In genomic region chr1:54474500-54475235, GRCh38 we compare ENCODE assay signal across 1 cellular context.
TF ChIP-seq lines count a peak whose summit lies in the region.

No MANE protein-coding gene starts in this region.

TF ChIP-seq in WTC11, 78 proteins besides CTCF, POLR2A, EP300 and RAD21 (continued from another document):
- no peak for TF ChIP-seq CDX4 (CRISPR knock-in tag; IDR thresholded peaks at IDR 0.05; ENCODE audit: borderline replicate concordance)
- peak; percentile 30; the same call in 1 of the 2 replicates for TF ChIP-seq SP1 (CRISPR knock-in tag; conservative IDR thresholded peaks at IDR 0.05)
- TF ChIP-seq USF1 (CRISPR knock-in tag; IDR thresholded peaks at IDR 0.05) = no peak
- TF ChIP-seq ZNF423 (CRISPR knock-in tag; IDR thresholded peaks at IDR 0.05) = peak; percentile 35; the same call in 1 of the 2 replicates
- no peak for TF ChIP-seq FOXP4 (CRISPR knock-in tag; IDR thresholded peaks at IDR 0.05)
- peak; percentile 33; the same call in 1 of the 2 replicates for TF ChIP-seq USF2 (CRISPR knock-in tag; IDR thresholded peaks at IDR 0.05)
- no peak for TF ChIP-seq FOXK1 (CRISPR knock-in tag; IDR thresholded peaks at IDR 0.05)
- no peak for TF ChIP-seq ZNF416 (CRISPR knock-in tag; IDR thresholded peaks at IDR 0.05)
- no peak for TF ChIP-seq RELA (CRISPR knock-in tag; IDR thresholded peaks at IDR 0.05; ENCODE audit: borderline replicate concordance)
- peak; percentile 37; the same call in 1 of the 2 replicates for TF ChIP-seq E2F5 (CRISPR knock-in tag; IDR thresholded peaks at IDR 0.05)
- TF ChIP-seq NR1H2 (CRISPR knock-in tag; IDR thresholded peaks at IDR 0.05) = no peak
- no peak for TF ChIP-seq ARID4B (CRISPR knock-in tag; IDR thresholded peaks at IDR 0.05; ENCODE audit: borderline replicate concordance)
- 0 out of 2 replicates have a peak, but pooled peaks have one; percentile 23 for TF ChIP-seq CBFB (CRISPR knock-in tag; IDR thresholded peaks at IDR 0.05; ENCODE audit: low read depth)
